In genomic region chr6:112252571-112253504, GRCh38 we compare ENCODE assay signal across 10 cellular contexts. TPM values are rescaled to one million over a fixed set of nuclear protein-coding genes. Genes with fewer than 3 reads are reported as not detected.
A peak's percentile ranks its signal among the peaks of the same experiment; 100 is the strongest.
DNase-seq lines count a peak whose midpoint lies in the region; TF ChIP-seq lines count a peak whose summit lies in the region.
"Had no signal": no experiment of that assay in that cellular context is flagged by ENCODE, and none has a peak within 500 bp of the region (broad histone marks: within the 10 kb centered on the region; RNA-seq: fewer than 3 reads in every experiment).

No MANE protein-coding gene starts in this region.

- H3K9me3 ChIP-seq in adipocyte (ENCODE audit: control insufficient read depth, low read length) (no peaks in the 10 kb centered on the region), iPS-15b (ENCODE audit: control insufficient read depth, insufficient read depth, low read length) (no peaks in the 10 kb centered on the region), smooth muscle cell (replicated peaks; ENCODE audit: low read depth) (no peaks in the 10 kb centered on the region)

- H3K9ac ChIP-seq in adipocyte (ENCODE audit: low read length) (peak overlapping the region; percentile 96), iPS-15b (ENCODE audit: low read depth, low read length) (no peak overlapping the region), smooth muscle cell (ENCODE audit: low read depth) (no peak overlapping the region)

- H3K4me3 ChIP-seq in adipocyte (ENCODE audit: low read length) (peak overlapping the region; percentile 95), iPS-15b (ENCODE audit: low read depth, low read length) (peak overlapping the region; percentile 81), smooth muscle cell (peak overlapping the region; percentile 59)

- H3K4me1 ChIP-seq in adipocyte (ENCODE audit: control insufficient read depth, insufficient read depth, low read length) (peaks cover 37% of the 10 kb centered on the region), iPS-15b (ENCODE audit: control insufficient read depth, insufficient read depth, low read length) (peaks cover 7% of the 10 kb centered on the region), smooth muscle cell (ENCODE audit: low read depth) (peaks cover 6% of the 10 kb centered on the region)

- peak overlapping the region; percentile 86 for H3K4me2 ChIP-seq in smooth muscle cell

- H3F3A ChIP-seq in smooth muscle cell (ENCODE audit: low read depth), result no peaks in the 10 kb centered on the region

- DNase-seq in DMS 273 (lab: John Stamatoyannopoulos, UW; ENCODE audit: unreplicated experiment) (peak; percentile 11), DMS 273 treated with DMSO at 0.1 percent for 48 hours (lab: John Stamatoyannopoulos, UW) (no peak), adipocyte (ENCODE audit: low read depth) (no peak), smooth muscle cell (lab: John Stamatoyannopoulos, UW; ENCODE audit: unreplicated experiment) (no peak), cortex of kidney (lab: John Stamatoyannopoulos, UW) (no peak), NCI-H526 (lab: John Stamatoyannopoulos, UW) (no peak)
- no peak for DNase-seq in stimulated activated CD4-positive, alpha-beta T cell treated with anti-CD3 and anti-CD28 coated beads, Interleukin-4, amount 100 ng/mL, for 24 hours

- H3K36me3 ChIP-seq in adipocyte (ENCODE audit: control insufficient read depth, insufficient read depth, low read length, severe bottlenecking), result peaks cover 17% of the 10 kb centered on the region
- H3K36me3 ChIP-seq in iPS-15b (ENCODE audit: control insufficient read depth, insufficient read depth, low read length), result no peaks in the 10 kb centered on the region
- no peaks in the 10 kb centered on the region for H3K36me3 ChIP-seq in smooth muscle cell (ENCODE audit: low read depth)

- no peak for TF ChIP-seq CTCF in smooth muscle cell (IDR thresholded peaks at IDR 0.05; ENCODE audit: borderline replicate concordance, insufficient read depth, poor library complexity, severe bottlenecking)

- H3K27me3 ChIP-seq in adipocyte (replicated peaks; ENCODE audit: control insufficient read depth, insufficient read depth, low read length) (no peaks in the 10 kb centered on the region), iPS-15b (ENCODE audit: control insufficient read depth, insufficient read depth, low read length) (peaks cover 35% of the 10 kb centered on the region), smooth muscle cell (ENCODE audit: low read depth) (peaks cover 22% of the 10 kb centered on the region)

- H3K27ac ChIP-seq in smooth muscle cell (ENCODE audit: low read depth), result no peak overlapping the region
- H3K27ac ChIP-seq: 22Rv1 had no signal

- H2AFZ ChIP-seq in smooth muscle cell (ENCODE audit: low read depth), result peak overlapping the region; percentile 67

- 46% methylated on average over 2 of the region's 2 CpGs for WGBS in smooth muscle cell (ENCODE audit: low lambda C conversion rate)

- H3K79me2 ChIP-seq in smooth muscle cell (ENCODE audit: low read depth), result no peaks in the 10 kb centered on the region

- no peaks in the 10 kb centered on the region for H4K20me1 ChIP-seq in smooth muscle cell (ENCODE audit: low read depth)

RNA-seq across cellular contexts. Expression of gene LAMA4, which starts 1.5 kb away (rescaled TPM):
- total RNA-seq in smooth muscle cell, result 25.6 and 29.4 TPM in 2 replicates
- polyA plus RNA-seq in smooth muscle cell, result 7.3 and 9.1 TPM in 2 replicates
- total RNA-seq: activated naive CD4-positive, alpha-beta T cell treated with anti-CD3 and anti-CD28 coated beads, Interleukin-2, amount 50 U/mL, for 72 hours had no signal
